15 cellular contexts compared by ENCODE assay signal in genomic region chr3:22885574-22886348, GRCh38.
"Had no signal": no experiment of that assay in that cellular context is flagged by ENCODE, and none has a peak within 500 bp of the region (broad histone marks: within the 10 kb centered on the region; RNA-seq: fewer than 3 reads in every experiment).

No MANE protein-coding gene starts in this region.

- H3K4me3 ChIP-seq: colonic mucosa, hepatocyte, right atrium auricular region, smooth muscle cell, tibial nerve had no signal

- H3K36me3 Mint-ChIP-seq: natural killer cell had no signal

- H3K4me1 ChIP-seq: colonic mucosa, foreskin keratinocyte, right atrium auricular region had no signal

- DNase-seq: colonic mucosa; dermis blood vessel endothelial cell; endodermal cell; erythroblast; foreskin keratinocyte; kidney; mammary epithelial cell; natural killer cell; stimulated activated CD4-positive, alpha-beta T cell treated with anti-CD3 and anti-CD28 coated beads, Interleukin-2, amount 100 ng/mL, for 48 hours; stimulated activated naive CD4-positive, alpha-beta T cell treated with Interleukin-2 at 50 U/mL for 16 hours had no signal

- H3K27ac Mint-ChIP-seq: endodermal cell, natural killer cell had no signal

- H3K9me3 Mint-ChIP-seq: endodermal cell, neural crest cell had no signal

- H3K27ac ChIP-seq: colonic mucosa, foreskin keratinocyte, hepatocyte, right atrium auricular region had no signal

- H3K36me3 ChIP-seq: colonic mucosa, right atrium auricular region, tibial nerve had no signal

- ATAC-seq: foreskin keratinocyte, natural killer cell had no signal

- H2AFZ ChIP-seq: hepatocyte had no signal

- H3K9me3 ChIP-seq: colonic mucosa, right atrium auricular region, tibial nerve had no signal

- H3K4me3 Mint-ChIP-seq: endodermal cell, natural killer cell, neural crest cell had no signal

- H3K79me2 ChIP-seq: hepatocyte had no signal

- H3K27me3 ChIP-seq: colonic mucosa, foreskin keratinocyte, hepatocyte, right atrium auricular region, tibial nerve had no signal

- H3K4me2 ChIP-seq: hepatocyte, smooth muscle cell had no signal

- H3K4me1 Mint-ChIP-seq: natural killer cell, neural crest cell had no signal
